In genomic region chr17:28897769-28898259, GRCh38 we compare ENCODE assay signal across 7 cellular contexts. TPM values are rescaled to one million over a fixed set of nuclear protein-coding genes. Genes with fewer than 3 reads are reported as not detected.
A peak's percentile ranks its signal among the peaks of the same experiment; 100 is the strongest.
DNase-seq lines count a peak whose midpoint lies in the region; ATAC-seq, FAIRE-seq and TF ChIP-seq lines count a peak whose summit lies in the region.

No MANE protein-coding gene starts in this region.

- TF ChIP-seq POLR2A in gastroesophageal sphincter (IDR thresholded peaks at IDR 0.05) (no peak), sigmoid colon (IDR thresholded peaks at IDR 0.05) (no peak)

- ATAC-seq in gastroesophageal sphincter (peak; percentile 5), HG03196 (IDR thresholded peaks at IDR 0.05; ENCODE audit: unreplicated experiment) (no peak)

- H3K27me3 ChIP-seq in HUES6 (ENCODE audit: control insufficient read depth, insufficient read depth, low read length) (no peaks in the 10 kb centered on the region), gastroesophageal sphincter (no peaks in the 10 kb centered on the region), sigmoid colon (no peaks in the 10 kb centered on the region)

- H3K27ac ChIP-seq in HUES6 (ENCODE audit: low read depth, low read length) = no peak overlapping the region
- peak overlapping the region; percentile 99 for H3K27ac ChIP-seq in VCaP
- peak overlapping the region; percentile 73 to 96 (median 93) for H3K27ac ChIP-seq in gastroesophageal sphincter
- H3K27ac ChIP-seq in sigmoid colon = peak overlapping the region; percentile 82 to 96 (median 92)

- TF ChIP-seq EP300 in gastroesophageal sphincter (IDR thresholded peaks at IDR 0.05) (no peak), sigmoid colon (IDR thresholded peaks at IDR 0.05) (no peak)

- intact Hi-C loops in sigmoid colon (cut with DNase I) = loop anchor here (2.0 to 5.0 kb wide), 5 partner anchors 46 to 171 kb away; partner anchors contain the start of genes NEK8, PHF12 and TLCD1

- H3K4me1 ChIP-seq in HUES6 (ENCODE audit: control insufficient read depth, insufficient read depth, low read length) = peaks cover 18% of the 10 kb centered on the region
- peaks cover 0 to 64% (median 11%) of the 10 kb centered on the region in 3 donors for H3K4me1 ChIP-seq in gastroesophageal sphincter
- peaks cover 0 to 40% (median 31%) of the 10 kb centered on the region in 4 donors for H3K4me1 ChIP-seq in sigmoid colon

- TF ChIP-seq CTCF in VCaP (conservative IDR thresholded peaks at IDR 0.05) = 0 out of 2 replicates have a peak, but pooled peaks have one; percentile 16
- no peak for TF ChIP-seq CTCF in gastroesophageal sphincter (IDR thresholded peaks at IDR 0.05)
- TF ChIP-seq CTCF in sigmoid colon (IDR thresholded peaks at IDR 0.05) = no peak

- WGBS in gastroesophageal sphincter (ENCODE audit: low coverage in 1 of 2), 2 donors = 36% methylated on average over 2 of the region's 17 CpGs; no CpG with 5 or more reads in 1 of the 2 donors
- 2 to 5% methylated on average over 17 of the region's 17 CpGs for WGBS in sigmoid colon, 2 donors

- peak overlapping the region; percentile 94 for H3K4me3 ChIP-seq in HUES6 (ENCODE audit: low read depth, low read length)
- peak overlapping the region; percentile 67 to 97 for H3K4me3 ChIP-seq in gastroesophageal sphincter
- H3K4me3 ChIP-seq in sigmoid colon = peak overlapping the region; percentile 69 to 93 (median 83)

- H3K36me3 ChIP-seq in HUES6 (ENCODE audit: control insufficient read depth, insufficient read depth, low read length) (peaks cover 7% of the 10 kb centered on the region; the same call in 1 of the 2 replicates), gastroesophageal sphincter (no peaks in the 10 kb centered on the region), sigmoid colon (no peaks in the 10 kb centered on the region)

- H3K9ac ChIP-seq in HUES6 (ENCODE audit: low read length) = peak overlapping the region; percentile 73

- no peak for FAIRE-seq in RCC 7860 (lab: Jason Lieb, UNC)

- DNase-seq in sigmoid colon (peak; percentile 79), DMS 273 treated with DMSO at 0.1 percent for 48 hours (lab: John Stamatoyannopoulos, UW) (no peak), RCC 7860 (ENCODE audit: low spot score) (no peak)

- H3K9me3 ChIP-seq in HUES6 (ENCODE audit: control insufficient read depth, insufficient read depth, low read depth, low read length) (no peaks in the 10 kb centered on the region), gastroesophageal sphincter (no peaks in the 10 kb centered on the region), sigmoid colon (no peaks in the 10 kb centered on the region)

RNA-seq across cellular contexts. Expression of gene FLOT2, which starts 0.3 kb away (rescaled TPM):
- 100 to 1,000 TPM in 2 of 4 donors, 10 to 100 TPM in 2; 71.6 to 107 (median 91.2) TPM for total RNA-seq in gastroesophageal sphincter
- 10 to 100 TPM; 38.5 to 72.5 (median 52.4) TPM for total RNA-seq in sigmoid colon
- polyA plus RNA-seq in sigmoid colon = 10 to 100 TPM; 27.3 to 91.8 (median 36.6) TPM

RNA-seq across cellular contexts. Expression of gene DHRS13, which starts 5.1 kb away (rescaled TPM):
- total RNA-seq in gastroesophageal sphincter (1 to 10 TPM; 3.9 to 6.5 (median 5.2) TPM), sigmoid colon (1 to 10 TPM; 3.2 to 8.4 (median 3.9) TPM)
- polyA plus RNA-seq in sigmoid colon = 10 to 100 TPM in 1 of 3 donors, 1 to 10 TPM in 2; 2.1 to 15.0 (median 3.0) TPM

RNA-seq across cellular contexts. Expression of gene ERAL1, which starts 43.0 kb away (rescaled TPM):
- 10 to 100 TPM; 25.8 to 48.3 (median 29.2) TPM for total RNA-seq in gastroesophageal sphincter
- total RNA-seq in sigmoid colon = 10 to 100 TPM; 20.2 to 41.9 (median 30.3) TPM
- 10 to 100 TPM; 27.0 to 43.2 (median 41.7) TPM for polyA plus RNA-seq in sigmoid colon

RNA-seq across cellular contexts. Expression of gene PHF12, which starts 53.5 kb away (rescaled TPM):
- total RNA-seq in gastroesophageal sphincter = 10 to 100 TPM; 20.2 to 46.9 (median 37.8) TPM
- total RNA-seq in sigmoid colon = 10 to 100 TPM; 39.1 to 54.3 (median 45.2) TPM
- 10 to 100 TPM in 2 of 3 donors, 1 to 10 TPM in 1; 6.9 to 24.7 (median 13.8) TPM for polyA plus RNA-seq in sigmoid colon

RNA-seq across cellular contexts. Expression of gene FAM222B, which starts 55.2 kb away (rescaled TPM):
- total RNA-seq in gastroesophageal sphincter = 10 to 100 TPM; 15.5 to 47.6 (median 21.6) TPM
- total RNA-seq in sigmoid colon = 10 to 100 TPM in 1 of 4 donors, 1 to 10 TPM in 3; 5.0 to 11.9 (median 7.2) TPM
- 10 to 100 TPM; 15.3 to 16.2 (median 15.6) TPM for polyA plus RNA-seq in sigmoid colon
